In the genomic region with DNA sequence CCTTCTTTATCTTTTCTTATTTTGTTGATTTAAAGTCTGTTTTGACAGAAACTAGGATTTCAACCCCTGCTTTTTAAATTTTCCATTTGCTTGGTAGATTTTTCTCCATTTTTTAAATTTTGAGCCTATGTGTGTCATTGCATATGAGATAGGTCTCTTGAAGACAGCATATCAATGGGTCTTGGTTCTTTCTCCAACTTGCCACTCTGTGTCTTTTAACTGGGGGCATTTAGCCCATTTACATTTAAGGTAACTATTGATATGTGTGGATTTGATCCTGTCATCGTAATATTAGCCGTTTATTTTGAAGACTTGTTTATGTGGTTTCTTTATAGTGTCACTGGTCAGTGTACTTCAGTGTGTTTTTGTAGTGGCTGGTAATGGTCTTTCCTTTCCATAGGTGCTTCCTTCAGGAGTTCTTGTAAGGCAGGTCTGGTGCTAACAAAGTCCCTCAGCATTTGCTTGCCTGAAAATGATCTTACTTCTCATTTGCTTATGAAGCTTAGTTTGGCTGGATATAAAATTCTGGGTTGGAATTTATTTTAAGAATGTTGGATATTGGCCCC, we compare ENCODE assay signal across 22 cellular contexts.
DNase-seq lines count a peak whose midpoint lies in the region; ATAC-seq, FAIRE-seq and TF ChIP-seq lines count a peak whose summit lies in the region.
"Had no signal": no experiment of that assay in that cellular context is flagged by ENCODE, and none has a peak within 500 bp of the region (broad histone marks: within the 10 kb centered on the region; RNA-seq: fewer than 3 reads in every experiment).

No MANE protein-coding gene starts in this region.

- H3K27me3 ChIP-seq in adipocyte (replicated peaks; ENCODE audit: control insufficient read depth, insufficient read depth, low read length), result no peaks in the 10 kb centered on the region
- H3K27me3 ChIP-seq: BE2C, BLaER1 had no signal

- ATAC-seq in HG03045 (IDR thresholded peaks at IDR 0.05; ENCODE audit: unreplicated experiment), result no peak

- H3K4me3 ChIP-seq in adipocyte (ENCODE audit: low read length), result peak overlapping the region; percentile 5
- H3K4me3 ChIP-seq in choroid plexus epithelial cell (ENCODE audit: low read depth, low read length), result no peak overlapping the region
- H3K4me3 ChIP-seq: BLaER1 had no signal

- TF ChIP-seq CTCF in choroid plexus epithelial cell (conservative IDR thresholded peaks at IDR 0.05; ENCODE audit: low read depth, low read length) (no peak), progenitor cell of endocrine pancreas (IDR thresholded peaks at IDR 0.05; ENCODE audit: unreplicated experiment) (no peak)

- H3K4me3 Mint-ChIP-seq in progenitor cell of endocrine pancreas (ENCODE audit: low read depth), result no peak overlapping the region
- H3K4me3 Mint-ChIP-seq: CD14-positive monocyte; CD4-positive, alpha-beta memory T cell; CD4-positive, CD25-positive, alpha-beta regulatory T cell; CD8-positive, alpha-beta memory T cell had no signal

- FAIRE-seq in frontal cortex (lab: Jason Lieb, UNC), result no peak
- FAIRE-seq: A204.1, D721Med, G401.6, GM12891, GM19239 had no signal

- no peaks in the 10 kb centered on the region for H3K4me1 Mint-ChIP-seq in progenitor cell of endocrine pancreas (ENCODE audit: low read depth)
- H3K4me1 Mint-ChIP-seq: CD14-positive monocyte; CD4-positive, alpha-beta memory T cell; CD4-positive, CD25-positive, alpha-beta regulatory T cell; CD8-positive, alpha-beta memory T cell had no signal

- H3K36me3 ChIP-seq in adipocyte (ENCODE audit: control insufficient read depth, insufficient read depth, low read length, severe bottlenecking), result no peaks in the 10 kb centered on the region
- H3K36me3 ChIP-seq: BE2C, BLaER1 had no signal

- peaks cover 14% of the 10 kb centered on the region for H3K36me3 Mint-ChIP-seq in progenitor cell of endocrine pancreas (ENCODE audit: insufficient read depth)
- H3K36me3 Mint-ChIP-seq: CD14-positive monocyte had no signal

- peaks cover 51% of the 10 kb centered on the region for H3K9me3 Mint-ChIP-seq in progenitor cell of endocrine pancreas (ENCODE audit: low read depth)

- H3K27ac Mint-ChIP-seq in progenitor cell of endocrine pancreas, result no peak overlapping the region
- H3K27ac Mint-ChIP-seq: CD14-positive monocyte; CD4-positive, alpha-beta memory T cell; CD4-positive, CD25-positive, alpha-beta regulatory T cell; CD8-positive, alpha-beta memory T cell had no signal

- peaks cover 31% of the 10 kb centered on the region for H3K9me3 ChIP-seq in adipocyte (ENCODE audit: control insufficient read depth, low read length)

- no peaks in the 10 kb centered on the region for H3K27me3 Mint-ChIP-seq in progenitor cell of endocrine pancreas
- H3K27me3 Mint-ChIP-seq: CD4-positive, CD25-positive, alpha-beta regulatory T cell had no signal

- no peak overlapping the region for H3K9ac ChIP-seq in adipocyte (ENCODE audit: low read length)
- H3K9ac ChIP-seq: BLaER1 had no signal

- no peaks in the 10 kb centered on the region for H3K4me1 ChIP-seq in adipocyte (ENCODE audit: control insufficient read depth, insufficient read depth, low read length)
- H3K4me1 ChIP-seq: BE2C, BLaER1 had no signal

- DNase-seq in adipocyte (ENCODE audit: low read depth), result no peak
- peak; percentile 11 for DNase-seq in choroid plexus epithelial cell (ENCODE audit: low read depth)
- no peak for DNase-seq in frontal cortex (ENCODE audit: low spot score in 2 of 2)
- DNase-seq in progenitor cell of endocrine pancreas (ENCODE audit: low spot score, unreplicated experiment), result no peak
- DNase-seq: 8988T; ACHN; BE2C; C1 segment of cervical spinal cord; CD4-positive, alpha-beta memory T cell; CD4-positive, CD25-positive, alpha-beta regulatory T cell; CD8-positive, alpha-beta memory T cell; COR-L47; DMS79 treated with DMSO at 0.1 percent for 48 hours; GF-D8 had no signal
